8 cellular contexts compared by ENCODE assay signal in the genomic region with DNA sequence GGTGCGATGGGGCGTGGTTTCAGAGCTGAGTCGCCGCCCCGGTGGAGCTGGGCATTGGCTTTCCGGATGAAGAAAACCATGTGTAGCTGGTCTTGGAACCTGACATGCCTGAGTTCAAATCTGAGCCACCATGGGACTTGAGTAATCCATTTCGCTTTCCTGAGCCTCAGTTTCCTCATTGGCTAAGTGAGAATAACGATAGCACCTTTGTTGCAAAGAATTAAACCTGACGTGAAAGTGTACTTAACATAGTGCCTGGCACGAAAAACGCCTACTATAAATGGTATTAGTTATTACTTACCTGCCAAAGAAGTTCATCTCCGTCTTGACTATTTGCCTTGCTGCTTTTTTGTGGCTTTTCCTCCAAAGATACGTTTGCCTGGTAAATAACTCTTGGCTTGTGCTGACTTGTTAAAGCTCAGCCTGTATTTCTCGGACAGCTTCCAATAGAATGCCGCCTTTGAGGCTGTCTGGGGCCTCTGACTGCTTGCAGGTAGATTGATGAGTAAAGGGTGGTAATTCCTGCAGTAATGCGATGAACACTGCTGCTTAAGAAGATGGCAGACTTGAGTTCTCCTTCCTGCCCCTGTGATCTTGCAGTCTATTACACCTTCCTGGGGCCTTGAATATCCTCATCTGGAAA. TPM values are rescaled to one million over a fixed set of nuclear protein-coding genes. Genes with fewer than 3 reads are reported as not detected.
A peak's percentile ranks its signal among the peaks of the same experiment; 100 is the strongest.
DNase-seq lines count a peak whose midpoint lies in the region; ATAC-seq, FAIRE-seq and TF ChIP-seq lines count a peak whose summit lies in the region.

No MANE protein-coding gene starts in this region.

- DNase-seq in activated effector memory CD4-positive, alpha-beta T cell treated with anti-CD3 and anti-CD28 coated beads, Interleukin-2, amount 50 U/mL, for 16 hours: peak; percentile 65
- DNase-seq in activated effector memory CD4-positive, alpha-beta T cell treated with Interleukin-2 at 50 U/mL for 16 hours: no peak
- DNase-seq in SK-N-SH (no peak), foreskin fibroblast (peak; percentile 3 to 5), D721Med (ENCODE audit: insufficient read length, low spot score) (no peak), NCI-H2171 (lab: John Stamatoyannopoulos, UW) (no peak), kidney (no peak)
- DNase-seq in stimulated activated naive CD8-positive, alpha-beta T cell treated with anti-CD3 and anti-CD28 coated beads, Interleukin-15, Interleukin-2, amounts not matched to agents 100 U/mL and 50 U/mL, for 24 hours: peak; percentile 57

- no peaks in the 10 kb centered on the region for H3F3A ChIP-seq in SK-N-SH (replicated peaks; ENCODE audit: insufficient read depth)

- H3K9me2 ChIP-seq in SK-N-SH: no peaks in the 10 kb centered on the region

- H3K79me2 ChIP-seq in SK-N-SH (ENCODE audit: insufficient read depth): peaks cover 34% of the 10 kb centered on the region

- intact Hi-C loops in kidney (cut with DNase I): no loop called here

- FAIRE-seq in D721Med (lab: Jason Lieb, UNC) (no peak), kidney (lab: Jason Lieb, UNC) (no peak)

- H3K4me3 ChIP-seq in SK-N-SH (ENCODE audit: low read depth in 2 of 2, low read length in 1 of 2) (peak overlapping the region; percentile 89 to 90), foreskin fibroblast (ENCODE audit: low read depth in 1 of 2, low read length in 2 of 2) (peak overlapping the region; percentile 76 to 79), kidney (ENCODE audit: low read length in 2 of 2) (no peak overlapping the region)

- H3K27ac ChIP-seq in SK-N-SH (ENCODE audit: low read depth in 2 of 2, low read length in 1 of 2) (peak overlapping the region in 1 of 2 experiments; percentile 94; a peak in 2 of 4 replicates), kidney (ENCODE audit: low read depth in 2 of 2, low read length in 2 of 2) (no peak overlapping the region)

- no peak for ATAC-seq in stimulated activated naive CD8-positive, alpha-beta T cell treated with anti-CD3 and anti-CD28 coated beads, Interleukin-15, Interleukin-2, amounts not matched to agents 100 U/mL and 50 U/mL, for 24 hours

- no peaks in the 10 kb centered on the region for H4K20me1 ChIP-seq in SK-N-SH (ENCODE audit: insufficient read depth)

- H3K36me3 ChIP-seq in SK-N-SH (replicated peaks in 1 of 2; ENCODE audit: control insufficient read depth in 1 of 2, insufficient read depth in 2 of 2, low read length in 1 of 2): peaks cover 0 to 7% of the 10 kb centered on the region in 2 experiments
- H3K36me3 ChIP-seq in kidney (ENCODE audit: control insufficient read depth in 1 of 2, insufficient read depth in 2 of 2, low read length in 2 of 2): no peaks in the 10 kb centered on the region

- TF ChIP-seq RAD21 in SK-N-SH (IDR thresholded peaks at IDR 0.05; ENCODE audit: low read length): no peak

- WGBS in SK-N-SH (ENCODE audit: low lambda C conversion rate): 39% methylated on average over 16 of the region's 16 CpGs

- peak overlapping the region; percentile 92 for H3K4me2 ChIP-seq in SK-N-SH

- no peak overlapping the region for H2AFZ ChIP-seq in SK-N-SH (ENCODE audit: low read depth)

- no peaks in the 10 kb centered on the region; the same call in 1 of the 2 replicates for H3K27me3 ChIP-seq in SK-N-SH (ENCODE audit: insufficient read depth)

- H3K4me1 ChIP-seq in SK-N-SH (ENCODE audit: control insufficient read depth in 1 of 2, insufficient read depth in 2 of 2, low read depth in 1 of 2, low read length in 1 of 2): peaks cover 0 to 5% of the 10 kb centered on the region in 2 experiments; a peak in 1 of 4 replicates
- peaks cover 0 to 4% of the 10 kb centered on the region in 2 donors for H3K4me1 ChIP-seq in kidney (ENCODE audit: control insufficient read depth in 1 of 2, insufficient read depth in 1 of 2, low read depth in 1 of 2, low read length in 2 of 2)

- CTCF ChIA-PET in SK-N-SH (lab: Yijun Ruan, JAX): interaction anchor here (0.7 to 1.2 kb wide), 4 partner anchors 46 to 329 kb away, joined by 3 to 4 read pairs (median 3); no protein-coding TSS in a partner anchor

- no peak for TF ChIP-seq EP300 in SK-N-SH (IDR thresholded peaks at IDR 0.05; ENCODE audit: borderline replicate concordance in 1 of 2, low read depth in 1 of 2, low read length in 1 of 2)

- POLR2A ChIA-PET in SK-N-SH (lab: Yijun Ruan, JAX): no interaction called here

- H3K9me3 ChIP-seq in SK-N-SH (no peaks in the 10 kb centered on the region), kidney (ENCODE audit: control insufficient read depth in 1 of 2, low read length in 2 of 2) (no peaks in the 10 kb centered on the region)

- no peak overlapping the region for H3K9ac ChIP-seq in SK-N-SH
- H3K9ac ChIP-seq in kidney (ENCODE audit: low read length in 2 of 2): no peak overlapping the region

- no peak for TF ChIP-seq CTCF in SK-N-SH (IDR thresholded peaks at IDR 0.05)
- TF ChIP-seq CTCF in foreskin fibroblast (IDR thresholded peaks at IDR 0.05; ENCODE audit: low read depth, low read length): no peak
- no peak for TF ChIP-seq CTCF in D721Med (IDR thresholded peaks at IDR 0.05; ENCODE audit: insufficient read depth, missing control alignments)
- TF ChIP-seq CTCF in kidney (IDR thresholded peaks at IDR 0.05; ENCODE audit: borderline replicate concordance, extremely low read depth, insufficient read depth): no peak

TF ChIP-seq in SK-N-SH, 30 proteins besides CTCF, POLR2A, EP300 and RAD21:
- TF ChIP-seq MXI1 (IDR thresholded peaks at IDR 0.05; ENCODE audit: low read depth, low read length) (peak; percentile 94), YY1 (IDR thresholded peaks at IDR 0.05; ENCODE audit: low read depth) (no peak)

RNA-seq across cellular contexts. Expression of gene CDCA7, which starts 1.3 kb away (rescaled TPM):
- polyA plus RNA-seq in SK-N-SH (2012; rRNA removed): 19.1 and 23.3 TPM in 2 replicates
- polyA plus RNA-seq in SK-N-SH (2012; cell fraction: cytosol; rRNA removed): 16.5 and 18.9 TPM in 2 replicates
- 52.7 and 53.0 TPM in 2 replicates for polyA plus RNA-seq in SK-N-SH (2012; cell fraction: nucleus; rRNA removed)
- total RNA-seq in kidney: 2.0 TPM
- polyA plus RNA-seq in kidney (ENCODE audit: insufficient read depth, low read depth, low replicate concordance): 0.34 TPM

Comparison
In these comparisons a context has a peak if more than half of its experiments do, and no peak if none do; other contexts are left out.
1. DNase-seq: peak in activated effector memory CD4-positive, alpha-beta T cell treated with anti-CD3 and anti-CD28 coated beads, Interleukin-2, amount 50 U/mL, for 16 hours (single experiment), foreskin fibroblast (2 of 2) and stimulated activated naive CD8-positive, alpha-beta T cell treated with anti-CD3 and anti-CD28 coated beads, Interleukin-15, Interleukin-2, amounts not matched to agents 100 U/mL and 50 U/mL, for 24 hours (single experiment); none in activated effector memory CD4-positive, alpha-beta T cell treated with Interleukin-2 at 50 U/mL for 16 hours (single experiment), SK-N-SH (single experiment), D721Med (single experiment), NCI-H2171 (single experiment) and kidney (single experiment).
2. H3K4me3 ChIP-seq: peak in SK-N-SH (2 of 2) and foreskin fibroblast (2 of 2); none in kidney (0 of 2).
3. RNA of gene CDCA7, which starts 1.3 kb away (polyA plus RNA-seq): 16.5 to 53.0 TPM in SK-N-SH; 0.34 TPM in kidney (single experiment); every median in the first group is over 10 times any median in the second.